Comparison of ENCODE assay signal across 35 cellular contexts in genomic region chr10:66805610-66806009, GRCh38.
"Had no signal": no experiment of that assay in that cellular context is flagged by ENCODE, and none has a peak within 500 bp of the region (broad histone marks: within the 10 kb centered on the region; RNA-seq: fewer than 3 reads in every experiment).

No MANE protein-coding gene starts in this region.

- H3K4me2 ChIP-seq: PC-9 had no signal

- H3K4me3 ChIP-seq: breast epithelium, K562, PC-9 had no signal

- H3K36me3 Mint-ChIP-seq: activated CD4-positive, alpha-beta memory T cell treated with anti-CD3 and anti-CD28 coated beads for 36 hours; activated naive CD4-positive, alpha-beta T cell treated with anti-CD3 and anti-CD28 coated beads, Interleukin-2, amount 10 ng/mL, durations not matched to agents 7 days and 5 days; activated naive CD8-positive, alpha-beta T cell; T-cell had no signal

- H3K4me1 Mint-ChIP-seq: activated B cell treated with CpG ODN at 0.5 μM for 24 hours; activated naive CD4-positive, alpha-beta T cell treated with anti-CD3 and anti-CD28 coated beads, Interleukin-2, amount 10 ng/mL, durations not matched to agents 7 days and 5 days; activated naive CD8-positive, alpha-beta T cell treated with anti-CD3 and anti-CD28 coated beads, Interleukin-2, amount 50 U/mL, for 24 hours; T-cell; T-helper 17 cell had no signal

- H3K27me3 Mint-ChIP-seq: activated B cell treated with CpG ODN at 0.5 μM for 24 hours; activated CD4-positive, alpha-beta memory T cell treated with anti-CD3 and anti-CD28 coated beads for 36 hours; activated naive CD4-positive, alpha-beta T cell treated with anti-CD3 and anti-CD28 coated beads, Interleukin-2, amount 10 ng/mL, durations not matched to agents 7 days and 5 days; activated naive CD8-positive, alpha-beta T cell; activated naive CD8-positive, alpha-beta T cell treated with anti-CD3 and anti-CD28 coated beads, Interleukin-2, amount 50 U/mL, for 24 hours; T-cell; T-helper 17 cell had no signal

- H3K27me3 ChIP-seq: breast epithelium had no signal

- FAIRE-seq: K562 had no signal

- H3K27ac Mint-ChIP-seq: activated B cell treated with CpG ODN at 0.5 μM for 24 hours; activated CD4-positive, alpha-beta memory T cell treated with anti-CD3 and anti-CD28 coated beads for 36 hours; activated naive CD4-positive, alpha-beta T cell treated with anti-CD3 and anti-CD28 coated beads, Interleukin-2, amount 10 ng/mL, durations not matched to agents 7 days and 5 days; activated naive CD8-positive, alpha-beta T cell; activated naive CD8-positive, alpha-beta T cell treated with anti-CD3 and anti-CD28 coated beads, Interleukin-2, amount 50 U/mL, for 24 hours; activated T-helper 1 cell treated with anti-CD3 and anti-CD28 coated beads, Interleukin-12 subunit alpha, Interleukin-12 subunit beta, Interleukin-2, Interleukin-4 antibody, amounts not matched to agents 30 ng/mL and 10 ng/mL and 1 ng/mL, durations not matched to agents 14 hours and 24 hours and 36 hours; T-cell; T-helper 17 cell had no signal

- ATAC-seq: activated naive CD8-positive, alpha-beta T cell treated with anti-CD3 and anti-CD28 coated beads, Interleukin-2, amount 50 U/mL, for 24 hours; activated T-cell treated with anti-CD3 and anti-CD28 coated beads, Interleukin-2, amount 50 U/mL, for 4 hours; K562; Right ventricle myocardium inferior; SK-N-SH treated with all-trans-retinoic acid at 6 μM for 48 hours; T-cell; T-helper 17 cell had no signal

- H3K36me3 ChIP-seq: breast epithelium had no signal

- H2AFZ ChIP-seq: PC-9 had no signal

- H3K9me3 Mint-ChIP-seq: activated B cell treated with CpG ODN at 0.5 μM for 24 hours; activated naive CD4-positive, alpha-beta T cell treated with anti-CD3 and anti-CD28 coated beads, Interleukin-2, amount 10 ng/mL, durations not matched to agents 7 days and 5 days; activated T-helper 1 cell treated with anti-CD3 and anti-CD28 coated beads, Interleukin-12 subunit alpha, Interleukin-12 subunit beta, Interleukin-2, Interleukin-4 antibody, amounts not matched to agents 30 ng/mL and 10 ng/mL and 1 ng/mL, durations not matched to agents 14 hours and 24 hours and 36 hours had no signal

- H3K9me3 ChIP-seq: breast epithelium had no signal

- H3K4me3 Mint-ChIP-seq: activated B cell treated with CpG ODN at 0.5 μM for 24 hours; activated CD4-positive, alpha-beta memory T cell treated with anti-CD3 and anti-CD28 coated beads for 36 hours; activated naive CD4-positive, alpha-beta T cell treated with anti-CD3 and anti-CD28 coated beads, Interleukin-2, amount 10 ng/mL, durations not matched to agents 7 days and 5 days; activated naive CD8-positive, alpha-beta T cell; activated naive CD8-positive, alpha-beta T cell treated with anti-CD3 and anti-CD28 coated beads, Interleukin-2, amount 50 U/mL, for 24 hours; activated T-cell treated with anti-CD3 and anti-CD28 coated beads, Interleukin-2, amount 50 U/mL, for 4 hours; activated T-helper 1 cell treated with anti-CD3 and anti-CD28 coated beads, Interleukin-12 subunit alpha, Interleukin-12 subunit beta, Interleukin-2, Interleukin-4 antibody, amounts not matched to agents 30 ng/mL and 10 ng/mL and 1 ng/mL, durations not matched to agents 14 hours and 24 hours and 36 hours; T-cell; T-helper 17 cell had no signal

- H3K4me1 ChIP-seq: breast epithelium had no signal

- H3K27ac ChIP-seq: breast epithelium, PC-9, RWPE1, VCaP had no signal

- DNase-seq: activated B cell treated with CpG ODN at 0.5 μM for 24 hours; activated CD4-positive, alpha-beta memory T cell treated with anti-CD3 and anti-CD28 coated beads for 36 hours; activated CD4-positive, alpha-beta T cell treated with anti-CD3 and anti-CD28 coated beads for 4 hours; activated CD4-positive, alpha-beta T cell treated with anti-CD3 and anti-CD28 coated beads, Interleukin-2, amount 50 U/mL, for 1 hour; activated CD4-positive, CD25-positive, alpha-beta regulatory T cell treated with anti-CD3 and anti-CD28 coated beads, Interleukin-2, amount 50 U/mL, for 72 hours; activated CD8-positive, alpha-beta memory T cell treated with anti-CD3 and anti-CD28 coated beads, Interleukin-2, amount 50 U/mL, for 4 hours; activated effector memory CD4-positive, alpha-beta T cell treated with Interleukin-2 at 50 U/mL for 16 hours; activated naive CD4-positive, alpha-beta T cell treated with anti-CD3 and anti-CD28 coated beads, Interleukin-2, amount 10 ng/mL, durations not matched to agents 7 days and 5 days; activated naive CD8-positive, alpha-beta T cell treated with anti-CD3 and anti-CD28 coated beads, Interleukin-2, amount 50 U/mL, for 24 hours; activated T-cell treated with anti-CD3 and anti-CD28 coated beads for 4 hours; activated T-cell treated with anti-CD3 and anti-CD28 coated beads, Interleukin-2, amount 50 U/mL, for 4 hours; amniotic stem cell; aorta; NCI-H1092 treated with DMSO at 0.1 percent for 48 hours; NCI-H1417; NCI-H146; NCI-H187; NCI-H2029 treated with DMSO at 0.1 percent for 48 hours; NCI-H2107; NCI-H2171; NCI-H510A; NCI-H526; NCI-H748 treated with DMSO at 0.1 percent for 48 hours; PC-9; SIG-M5; T-cell; T-helper 17 cell had no signal
